8 cellular contexts compared by ENCODE assay signal in genomic region chr14:99415496-99416281, GRCh38.
DNase-seq lines count a peak whose midpoint lies in the region; ATAC-seq and TF ChIP-seq lines count a peak whose summit lies in the region.

No MANE protein-coding gene starts in this region.

- ATAC-seq in HG02678 (IDR thresholded peaks at IDR 0.05; ENCODE audit: unreplicated experiment) = peak; percentile 85

- H3K27ac ChIP-seq in right atrium auricular region = no peak overlapping the region

- H3K4me3 ChIP-seq in adipocyte (ENCODE audit: low read length) = no peak overlapping the region
- H3K4me3 ChIP-seq in right atrium auricular region = no peak overlapping the region
- no peak overlapping the region for H3K4me3 ChIP-seq in skeletal muscle cell (ENCODE audit: low read depth, low read length)

- H3K9ac ChIP-seq in adipocyte (ENCODE audit: low read length) = peak overlapping the region; percentile 62

- H3K27me3 ChIP-seq in adipocyte (replicated peaks; ENCODE audit: control insufficient read depth, insufficient read depth, low read length) = no peaks in the 10 kb centered on the region
- no peaks in the 10 kb centered on the region for H3K27me3 ChIP-seq in right atrium auricular region

- H3K9me3 ChIP-seq in adipocyte (ENCODE audit: control insufficient read depth, low read length) (no peaks in the 10 kb centered on the region), right atrium auricular region (no peaks in the 10 kb centered on the region)

- H3K4me1 ChIP-seq in adipocyte (ENCODE audit: control insufficient read depth, insufficient read depth, low read length) (peaks cover 14% of the 10 kb centered on the region), right atrium auricular region (peaks cover 0 to 7% of the 10 kb centered on the region in 2 donors)

- H3K36me3 ChIP-seq in adipocyte (ENCODE audit: control insufficient read depth, insufficient read depth, low read length, severe bottlenecking) (no peaks in the 10 kb centered on the region), right atrium auricular region (peaks cover 18% of the 10 kb centered on the region)

- peak; percentile 61 to 83 for TF ChIP-seq CTCF in right atrium auricular region (IDR thresholded peaks at IDR 0.05)

- DNase-seq in activated gamma-delta T cell treated with Interleukin-2 at 50 U/mL for 16 hours (peak; percentile 65), activated gamma-delta T cell (lab: John Stamatoyannopoulos, UW) (no peak), NCI-H1092 (lab: John Stamatoyannopoulos, UW) (peak; percentile 67), SK-N-DZ (ENCODE audit: low spot score) (peak; percentile 69), adipocyte (ENCODE audit: low read depth) (peak; percentile 93), right atrium auricular region (ENCODE audit: low spot score) (no peak), skeletal muscle cell (ENCODE audit: low read depth) (peak; percentile 31)

Comparison
In these comparisons a context has a peak if more than half of its experiments do, and no peak if none do; other contexts are left out.
1. DNase-seq: peak in activated gamma-delta T cell treated with Interleukin-2 at 50 U/mL for 16 hours (single experiment), NCI-H1092 (single experiment), SK-N-DZ (single experiment), adipocyte (single experiment) and skeletal muscle cell (single experiment); none in activated gamma-delta T cell (single experiment) and right atrium auricular region (single experiment).